9 cellular contexts compared by ENCODE assay signal in the genomic region with DNA sequence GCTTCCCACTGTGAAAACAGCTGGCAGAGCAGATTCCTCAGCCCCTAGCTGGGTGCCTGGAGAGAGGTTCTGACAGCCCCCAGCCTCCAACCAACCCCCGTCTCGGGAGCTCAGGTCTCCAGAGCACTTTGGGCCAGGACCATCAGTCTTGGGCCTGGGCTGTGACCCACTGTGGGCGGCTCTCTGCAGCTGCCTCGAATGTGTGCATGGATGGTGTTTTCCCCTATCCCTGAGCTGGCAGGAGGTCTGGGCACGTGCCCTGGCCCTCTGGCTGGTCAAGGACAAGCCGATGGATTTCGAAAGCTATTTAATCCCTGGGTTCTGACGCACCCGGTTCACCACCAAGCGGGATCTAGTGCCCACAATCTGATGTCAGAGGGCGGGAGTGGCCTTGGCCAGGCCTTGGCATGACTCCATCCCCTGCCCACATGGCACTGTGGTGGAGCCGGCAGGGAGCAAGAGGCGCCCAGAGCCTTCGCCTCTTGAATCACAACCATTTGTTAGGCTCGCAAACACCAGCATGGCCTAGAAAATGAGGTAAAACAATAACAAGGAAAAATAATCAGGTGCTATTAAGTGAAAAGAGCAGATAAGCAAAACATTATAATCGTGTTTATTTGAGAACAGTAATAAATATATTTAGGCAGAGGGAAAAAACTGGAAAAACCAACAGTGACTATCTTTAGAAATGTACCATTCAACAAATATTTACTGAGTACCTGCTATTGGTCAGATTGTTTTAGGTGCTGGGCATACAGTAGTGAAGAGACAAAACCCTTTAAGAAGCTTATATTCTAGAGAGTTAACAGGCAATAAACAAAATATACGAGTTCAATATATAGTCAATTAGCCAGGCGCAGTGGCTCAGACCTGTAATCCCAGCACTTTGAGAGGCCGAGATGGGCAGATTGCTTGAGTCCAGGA.
DNase-seq lines count a peak whose midpoint lies in the region; ATAC-seq and TF ChIP-seq lines count a peak whose summit lies in the region.
"Had no signal": no experiment of that assay in that cellular context is flagged by ENCODE, and none has a peak within 500 bp of the region (broad histone marks: within the 10 kb centered on the region; RNA-seq: fewer than 3 reads in every experiment).

No MANE protein-coding gene starts in this region.

- H3K4me3 ChIP-seq in mammary epithelial cell (replicated peaks in 1 of 3; ENCODE audit: insufficient read depth in 1 of 3, low read depth in 2 of 3, low read length in 3 of 3), result no peak overlapping the region
- no peak overlapping the region for H3K4me3 ChIP-seq in liver (ENCODE audit: low read depth in 1 of 3, low read length in 3 of 3)
- H3K4me3 ChIP-seq in upper lobe of left lung, result no peak overlapping the region
- no peak overlapping the region for H3K4me3 ChIP-seq in uterus

- peak in 3 of 4 donors; percentile 8 to 83 (median 23) for TF ChIP-seq EP300 in upper lobe of left lung (IDR thresholded peaks at IDR 0.05)

- WGBS in mammary epithelial cell (ENCODE audit: low coverage, missing lambda C conversion rate), result 44% methylated on average over 18 of the region's 19 CpGs
- 40% methylated on average over 19 of the region's 19 CpGs for whole genome bisulfite sequencing in liver
- WGBS in upper lobe of left lung, 2 donors, result 63 to 74% methylated on average over 11 to 19 of the region's 19 CpGs

- peak overlapping the region; percentile 0 for H3K4me2 ChIP-seq in mammary epithelial cell (ENCODE audit: insufficient read depth, low read depth, low read length)

- intact Hi-C loops in mammary epithelial cell (cut with micrococcal nuclease) (no loop called here), uterus (cut with DNase I; ENCODE audit: low total_unique reads) (no loop called here)

- H3K79me2 ChIP-seq in mammary epithelial cell (ENCODE audit: insufficient read depth, low read length), result no peaks in the 10 kb centered on the region

- H3K36me3 ChIP-seq in mammary epithelial cell (ENCODE audit: insufficient read depth, low read length), result no peaks in the 10 kb centered on the region
- H3K36me3 ChIP-seq in liver (ENCODE audit: control insufficient read depth in 4 of 4, insufficient read depth in 3 of 4, low read depth in 1 of 4, low read length in 3 of 4), result no peaks in the 10 kb centered on the region
- no peaks in the 10 kb centered on the region for H3K36me3 ChIP-seq in upper lobe of left lung
- no peaks in the 10 kb centered on the region for H3K36me3 ChIP-seq in uterus

- H3K9me3 ChIP-seq in mammary epithelial cell (replicated peaks; ENCODE audit: insufficient read depth, low read length) (no peaks in the 10 kb centered on the region), liver (ENCODE audit: control insufficient read depth in 4 of 4, low read length in 3 of 4) (no peaks in the 10 kb centered on the region), upper lobe of left lung (no peaks in the 10 kb centered on the region), uterus (no peaks in the 10 kb centered on the region)

- CTCF ChIA-PET in mammary epithelial cell (lab: Charles Lee; ENCODE audit: low non-redundant PET), result interaction anchor here (0.6 kb wide), 1 partner anchor 16 kb away, joined by 3 read pairs; no protein-coding TSS in a partner anchor

- peak in 1 of 4 donors; percentile 35 for TF ChIP-seq POLR2A in upper lobe of left lung (IDR thresholded peaks at IDR 0.05)
- no peak for TF ChIP-seq POLR2A in uterus (IDR thresholded peaks at IDR 0.05)

- TF ChIP-seq CTCF in mammary epithelial cell (conservative IDR thresholded peaks at IDR 0.05 in 1 of 2, IDR thresholded peaks at IDR 0.05 in 1 of 2; ENCODE audit: extremely low read depth in 1 of 2, insufficient read depth in 1 of 2, low read depth in 1 of 2, low read length in 2 of 2) (no peak), liver (IDR thresholded peaks at IDR 0.05; ENCODE audit: low read depth, low read length, missing input control) (no peak), upper lobe of left lung (IDR thresholded peaks at IDR 0.05) (no peak), uterus (IDR thresholded peaks at IDR 0.05) (no peak)

- peak; percentile 27 for DNase-seq in NCI-H1092 treated with DMSO at 0.1 percent for 48 hours (lab: John Stamatoyannopoulos, UW)
- DNase-seq in NCI-H1092 (lab: John Stamatoyannopoulos, UW), result no peak
- DNase-seq in mammary epithelial cell, result peak; percentile 95
- DNase-seq in upper lobe of left lung, result peak; percentile 80 to 93
- no peak for DNase-seq in retina
- no peak for DNase-seq in uterus
- no peak for DNase-seq in NCI-H1930 (lab: John Stamatoyannopoulos, UW)
- DNase-seq: stimulated activated CD4-positive, alpha-beta T cell treated with anti-CD3 and anti-CD28 coated beads, Interleukin-1b, Interleukin-23, amount 100 ng/mL, for 48 hours had no signal

- H3K27me3 ChIP-seq in mammary epithelial cell (ENCODE audit: insufficient read depth, low read length), result no peaks in the 10 kb centered on the region
- H3K27me3 ChIP-seq in liver (ENCODE audit: control insufficient read depth in 4 of 4, insufficient read depth in 4 of 4, low read length in 3 of 4), result no peaks in the 10 kb centered on the region
- H3K27me3 ChIP-seq in upper lobe of left lung, result no peaks in the 10 kb centered on the region
- no peaks in the 10 kb centered on the region for H3K27me3 ChIP-seq in uterus

- H3K9ac ChIP-seq in mammary epithelial cell (ENCODE audit: insufficient read depth, low read length) (no peak overlapping the region), liver (ENCODE audit: low read depth in 1 of 2, low read length in 2 of 2) (peak overlapping the region in 1 of 2 donors; percentile 49)

- dilution Hi-C loops in mammary epithelial cell (cut with HindIII; ENCODE audit: low sequenced_read_pairs), result no loop called here

- H4K20me1 ChIP-seq in mammary epithelial cell (ENCODE audit: insufficient read depth, low read length), result no peaks in the 10 kb centered on the region

- peak; percentile 62 to 71 for TF ChIP-seq RAD21 in liver (IDR thresholded peaks at IDR 0.05)

- no TSS peak for BruUV-seq in mammary epithelial cell (replicated peaks; lab: Mats Ljungman, UMichigan)

- peaks cover 45% of the 10 kb centered on the region for H3K4me1 ChIP-seq in mammary epithelial cell (ENCODE audit: insufficient read depth, low read length)
- peaks cover 17 to 44% (median 28%) of the 10 kb centered on the region in 4 donors for H3K4me1 ChIP-seq in liver (ENCODE audit: control insufficient read depth in 4 of 4, insufficient read depth in 4 of 4, low read length in 3 of 4)
- H3K4me1 ChIP-seq in upper lobe of left lung, result peaks cover 11 to 18% (median 12%) of the 10 kb centered on the region in 4 donors
- H3K4me1 ChIP-seq in uterus, result no peaks in the 10 kb centered on the region

- in situ Hi-C loops in mammary epithelial cell (cut with MboI; ENCODE audit: low sequenced_read_pairs in 2 of 2), result no loop called here

- H3K27ac ChIP-seq in mammary epithelial cell (ENCODE audit: insufficient read depth, low read depth, low read length) (peak overlapping the region; percentile 26), liver (ENCODE audit: low read depth in 1 of 2, low read length in 2 of 2) (peak overlapping the region; percentile 68 to 83), upper lobe of left lung (peak overlapping the region in 1 of 4 donors; percentile 2), uterus (no peak overlapping the region)

- ATAC-seq in upper lobe of left lung (ENCODE audit: low FRiP score in 2 of 2), result peak; percentile 30 to 79

- H2AFZ ChIP-seq in mammary epithelial cell (ENCODE audit: low read depth, low read length), result peak overlapping the region; percentile 5

TF ChIP-seq in liver, 16 proteins besides CTCF, POLR2A, EP300 and RAD21 (continues in another document):
- TF ChIP-seq GABPA (IDR thresholded peaks at IDR 0.05 in 1 of 2, conservative IDR thresholded peaks at IDR 0.05 in 1 of 2), result peak in 1 of 2 donors; percentile 43
- TF ChIP-seq FOXA2 (IDR thresholded peaks at IDR 0.05), result peak; percentile 65
- TF ChIP-seq, protein P1, sequence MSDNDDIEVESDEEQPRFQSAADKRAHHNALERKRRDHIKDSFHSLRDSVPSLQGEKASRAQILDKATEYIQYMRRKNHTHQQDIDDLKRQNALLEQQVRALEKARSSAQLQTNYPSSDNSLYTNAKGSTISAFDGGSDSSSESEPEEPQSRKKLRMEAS (IDR thresholded peaks at IDR 0.05), result peak; percentile 97
- TF ChIP-seq TAF1 (conservative IDR thresholded peaks at IDR 0.05), result peak; percentile 58
- TF ChIP-seq HNF4G (IDR thresholded peaks at IDR 0.05), result no peak
- TF ChIP-seq NR2F2 (IDR thresholded peaks at IDR 0.05), result peak; percentile 55
- TF ChIP-seq, protein P2, sequence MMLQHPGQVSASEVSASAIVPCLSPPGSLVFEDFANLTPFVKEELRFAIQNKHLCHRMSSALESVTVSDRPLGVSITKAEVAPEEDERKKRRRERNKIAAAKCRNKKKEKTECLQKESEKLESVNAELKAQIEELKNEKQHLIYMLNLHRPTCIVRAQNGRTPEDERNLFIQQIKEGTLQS (IDR thresholded peaks at IDR 0.05), result peak; percentile 78
- TF ChIP-seq JUND (IDR thresholded peaks at IDR 0.05), result peak; percentile 77 to 90
- TF ChIP-seq YY1 (IDR thresholded peaks at IDR 0.05), result peak; percentile 87
- TF ChIP-seq, protein P3, sequence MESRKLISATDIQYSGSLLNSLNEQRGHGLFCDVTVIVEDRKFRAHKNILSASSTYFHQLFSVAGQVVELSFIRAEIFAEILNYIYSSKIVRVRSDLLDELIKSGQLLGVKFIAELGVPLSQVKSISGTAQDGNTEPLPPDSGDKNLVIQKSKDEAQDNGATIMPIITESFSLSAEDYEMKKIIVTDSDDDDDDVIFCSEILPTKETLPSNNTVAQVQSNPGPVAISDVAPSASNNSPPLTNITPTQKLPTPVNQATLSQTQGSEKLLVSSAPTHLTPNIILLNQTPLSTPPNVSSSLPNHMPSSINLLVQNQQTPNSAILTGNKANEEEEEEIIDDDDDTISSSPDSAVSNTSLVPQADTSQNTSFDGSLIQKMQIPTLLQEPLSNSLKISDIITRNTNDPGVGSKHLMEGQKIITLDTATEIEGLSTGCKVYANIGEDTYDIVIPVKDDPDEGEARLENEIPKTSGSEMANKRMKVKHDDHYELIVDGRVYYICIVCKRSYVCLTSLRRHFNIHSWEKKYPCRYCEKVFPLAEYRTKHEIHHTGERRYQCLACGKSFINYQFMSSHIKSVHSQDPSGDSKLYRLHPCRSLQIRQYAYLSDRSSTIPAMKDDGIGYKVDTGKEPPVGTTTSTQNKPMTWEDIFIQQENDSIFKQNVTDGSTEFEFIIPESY (IDR thresholded peaks at IDR 0.05), result peak; percentile 86
- peak; percentile 77 to 89 for TF ChIP-seq HNF4A (conservative IDR thresholded peaks at IDR 0.05)

Comparison
In these comparisons a context has a peak if more than half of its experiments do, and no peak if none do; other contexts are left out.
1. DNase-seq: peak in NCI-H1092 treated with DMSO at 0.1 percent for 48 hours (single experiment), mammary epithelial cell (single experiment) and upper lobe of left lung (2 of 2); none in NCI-H1092 (single experiment), retina (single experiment), uterus (0 of 2) and NCI-H1930 (0 of 2).
2. H3K27ac ChIP-seq: peak in mammary epithelial cell (single experiment) and liver (2 of 2); none in uterus (0 of 2).